In genomic region chr14:68363841-68364711, GRCh38 we compare ENCODE assay signal across 8 cellular contexts.
DNase-seq lines count a peak whose midpoint lies in the region; ATAC-seq and TF ChIP-seq lines count a peak whose summit lies in the region.

No MANE protein-coding gene starts in this region.

- peaks cover 65% of the 10 kb centered on the region for H3K4me1 Mint-ChIP-seq in stimulated activated naive CD8-positive, alpha-beta T cell treated with anti-CD3 and anti-CD28 coated beads, Interleukin-15, Interleukin-2, amounts not matched to agents 100 ng/mL and 50 ng/mL, for 24 hours (ENCODE audit: low read depth)

- intact Hi-C loops in cardiac septum (cut with DNase I): no loop called here

- no peaks in the 10 kb centered on the region for H3K9me3 ChIP-seq in neural cell (ENCODE audit: low read length)

- TF ChIP-seq RAD21 in neural cell (conservative IDR thresholded peaks at IDR 0.05): no peak

- no peaks in the 10 kb centered on the region for H3K36me3 Mint-ChIP-seq in stimulated activated naive CD8-positive, alpha-beta T cell treated with anti-CD3 and anti-CD28 coated beads, Interleukin-15, Interleukin-2, amounts not matched to agents 100 ng/mL and 50 ng/mL, for 24 hours (ENCODE audit: low read depth)

- H4K20me1 ChIP-seq in neural cell (ENCODE audit: insufficient read depth): no peaks in the 10 kb centered on the region

- no peaks in the 10 kb centered on the region for H3F3A ChIP-seq in neural cell (ENCODE audit: insufficient read depth, low read length, poor library complexity, severe bottlenecking)

- DNase-seq in stimulated activated naive CD8-positive, alpha-beta T cell treated with anti-CD3 and anti-CD28 coated beads, Interleukin-15, Interleukin-2, amounts not matched to agents 100 U/mL and 50 U/mL, for 24 hours: no peak
- DNase-seq in cardiac septum (ENCODE audit: low spot score) (peak; percentile 78), NK-92 (lab: John Stamatoyannopoulos, UW; ENCODE audit: unreplicated experiment) (no peak), NCI-H1105 treated with DMSO at 0.1 percent for 48 hours (lab: John Stamatoyannopoulos, UW) (no peak)

- H3K4me3 Mint-ChIP-seq in stimulated activated naive CD8-positive, alpha-beta T cell treated with anti-CD3 and anti-CD28 coated beads, Interleukin-15, Interleukin-2, amounts not matched to agents 100 ng/mL and 50 ng/mL, for 24 hours: no peak overlapping the region

- peak overlapping the region; percentile 62 for H3K9ac ChIP-seq in neural cell (ENCODE audit: low read length)

- H3K79me2 ChIP-seq in neural cell (replicated peaks; ENCODE audit: insufficient read depth, low read length): no peaks in the 10 kb centered on the region

- peak overlapping the region; percentile 48 for H3K4me2 ChIP-seq in neural cell (ENCODE audit: low read length)

- peak overlapping the region; percentile 57 for H3K4me3 ChIP-seq in neural cell (ENCODE audit: low read length)

- ATAC-seq in stimulated activated naive CD8-positive, alpha-beta T cell treated with anti-CD3 and anti-CD28 coated beads, Interleukin-15, Interleukin-2, amounts not matched to agents 100 U/mL and 50 U/mL, for 24 hours: no peak
- ATAC-seq in HG03097 (IDR thresholded peaks at IDR 0.05; ENCODE audit: low FRiP score, unreplicated experiment): no peak
- ATAC-seq in HG02870 (IDR thresholded peaks at IDR 0.05; ENCODE audit: unreplicated experiment): no peak

- no peaks in the 10 kb centered on the region for H3K9me3 Mint-ChIP-seq in stimulated activated naive CD8-positive, alpha-beta T cell treated with anti-CD3 and anti-CD28 coated beads, Interleukin-15, Interleukin-2, amounts not matched to agents 100 ng/mL and 50 ng/mL, for 24 hours

- H3K27me3 ChIP-seq in neural cell (ENCODE audit: insufficient read depth, low read depth, low read length): no peaks in the 10 kb centered on the region

- TF ChIP-seq CTCF in neural cell (IDR thresholded peaks at IDR 0.05; ENCODE audit: poor library complexity, severe bottlenecking): no peak

- peak; percentile 43 for TF ChIP-seq EP300 in neural cell (conservative IDR thresholded peaks at IDR 0.05; ENCODE audit: poor library complexity, severe bottlenecking)

- peak overlapping the region; percentile 78 for H3K27ac ChIP-seq in neural cell (ENCODE audit: low read length)

- no peaks in the 10 kb centered on the region for H3K27me3 Mint-ChIP-seq in stimulated activated naive CD8-positive, alpha-beta T cell treated with anti-CD3 and anti-CD28 coated beads, Interleukin-15, Interleukin-2, amounts not matched to agents 100 ng/mL and 50 ng/mL, for 24 hours

- H3K27ac Mint-ChIP-seq in stimulated activated naive CD8-positive, alpha-beta T cell treated with anti-CD3 and anti-CD28 coated beads, Interleukin-15, Interleukin-2, amounts not matched to agents 100 ng/mL and 50 ng/mL, for 24 hours: peak overlapping the region; percentile 66

- no peaks in the 10 kb centered on the region for H3K9me2 ChIP-seq in neural cell (ENCODE audit: insufficient read depth, low read length)

- no peaks in the 10 kb centered on the region for H3K36me3 ChIP-seq in neural cell (ENCODE audit: insufficient read depth, low read length)

- peak overlapping the region; percentile 43 for H2AFZ ChIP-seq in neural cell (ENCODE audit: low read depth, low read length)

TF ChIP-seq in neural cell, 6 proteins besides CTCF, POLR2A, EP300 and RAD21:
- TF ChIP-seq EZH2 (IDR thresholded peaks at IDR 0.05; ENCODE audit: borderline replicate concordance, insufficient read depth, low read length, poor library complexity, severe bottlenecking): no peak
- peak; percentile 61 for TF ChIP-seq POLR2AphosphoS5 (IDR thresholded peaks at IDR 0.05)
- TF ChIP-seq SMC3 (conservative IDR thresholded peaks at IDR 0.05; ENCODE audit: poor library complexity): no peak
